Comparison of ENCODE assay signal across 25 cellular contexts in the genomic region with DNA sequence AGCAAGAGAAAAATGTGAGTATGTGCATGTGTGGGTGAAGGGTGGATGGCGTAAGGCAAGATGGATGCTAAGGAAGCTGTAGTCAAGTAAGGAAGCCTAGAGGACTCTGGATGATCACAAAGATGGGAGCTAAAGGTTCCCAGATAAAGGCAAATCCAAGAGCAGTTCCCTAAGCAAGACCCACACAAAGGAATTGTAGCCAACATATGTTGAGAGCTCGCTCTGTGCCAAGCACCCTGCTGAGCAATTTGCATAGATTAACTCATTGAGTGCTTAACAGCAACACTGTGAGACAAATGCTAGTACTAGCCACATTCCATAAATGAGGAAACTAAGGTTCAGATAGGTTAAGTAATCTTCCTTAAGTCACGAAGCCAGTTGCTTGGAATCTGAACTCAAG.
DNase-seq lines count a peak whose midpoint lies in the region; ATAC-seq, FAIRE-seq and TF ChIP-seq lines count a peak whose summit lies in the region.
"Had no signal": no experiment of that assay in that cellular context is flagged by ENCODE, and none has a peak within 500 bp of the region (broad histone marks: within the 10 kb centered on the region; RNA-seq: fewer than 3 reads in every experiment).

No MANE protein-coding gene starts in this region.

- no peak overlapping the region for H3K9ac ChIP-seq in mesendoderm (ENCODE audit: low read length)

- TF ChIP-seq CTCF in choroid plexus epithelial cell (conservative IDR thresholded peaks at IDR 0.05; ENCODE audit: low read depth, low read length): no peak

- no peak overlapping the region for H4K8ac ChIP-seq in mesendoderm (ENCODE audit: low read depth, low read length)

- H3K79me1 ChIP-seq in mesendoderm (ENCODE audit: low read length): no peaks in the 10 kb centered on the region

- DNase-seq in HTR-8/SVneo (ENCODE audit: insufficient read length, low spot score): no peak
- peak; percentile 48 for DNase-seq in NCI-H345 (lab: John Stamatoyannopoulos, UW)
- DNase-seq in choroid plexus epithelial cell (ENCODE audit: low read depth): peak; percentile 12
- DNase-seq in mesendoderm: peak; percentile 98
- DNase-seq in Ammon's horn (ENCODE audit: low spot score): no peak
- DNase-seq in hypothalamus (lab: John Stamatoyannopoulos, UW): no peak
- no peak for DNase-seq in middle frontal gyrus (ENCODE audit: extremely low spot score, low spot score)
- DNase-seq: activated CD8-positive, alpha-beta T cell treated with anti-CD3 and anti-CD28 coated beads for 36 hours; Calu3; foreskin fibroblast; heart right ventricle; islet precursor cell; NCI-H1092; NCI-H2029 treated with DMSO at 0.1 percent for 48 hours; NCI-H510A; ovary; stomach; T-helper 17 cell; thyroid gland had no signal

- no peak overlapping the region for H3K4me2 ChIP-seq in mesendoderm (ENCODE audit: low read length)

- H4K5ac ChIP-seq in mesendoderm (ENCODE audit: low read length): no peak overlapping the region

- peak overlapping the region; percentile 27 for H3K27ac ChIP-seq in mesendoderm (ENCODE audit: low read depth, low read length)
- H3K27ac ChIP-seq: coronary artery, heart right ventricle, ovary, RWPE1, skin epidermis, stomach, thyroid gland had no signal

- H2BK15ac ChIP-seq in mesendoderm (replicated peaks; ENCODE audit: low read depth): no peak overlapping the region

- H3K23ac ChIP-seq in mesendoderm (ENCODE audit: low read length): no peak overlapping the region

- no peak overlapping the region for H3K4ac ChIP-seq in mesendoderm (ENCODE audit: low read depth, low read length)

- H2BK120ac ChIP-seq in mesendoderm (ENCODE audit: low read depth, low read length): no peak overlapping the region

- WGBS in mesendoderm (ENCODE audit: extremely low coverage, insufficient coverage, low lambda C conversion rate): no CpG with 5 or more reads among the region's 3 CpGs

- no peak overlapping the region for H3K4me3 ChIP-seq in choroid plexus epithelial cell (ENCODE audit: low read depth, low read length)
- H3K4me3 ChIP-seq in mesendoderm (ENCODE audit: low read length): no peak overlapping the region
- H3K4me3 ChIP-seq: coronary artery, heart right ventricle, ovary, skin epidermis, stomach, thyroid gland had no signal

- H2BK5ac ChIP-seq in mesendoderm (ENCODE audit: low read length): peak overlapping the region; percentile 72

- H3K56ac ChIP-seq in mesendoderm (ENCODE audit: low read length): peak overlapping the region; percentile 68

- ATAC-seq in HG02571 (IDR thresholded peaks at IDR 0.05; ENCODE audit: unreplicated experiment): no peak
- ATAC-seq: activated CD8-positive, alpha-beta T cell treated with anti-CD3 and anti-CD28 coated beads for 36 hours; esophagus mucosa; heart right ventricle; natural killer cell treated with Interleukin-12 subunit alpha and Interleukin-12 subunit beta and Interleukin-15 and Interleukin-18, amount 100 ng/mL, for 72 hours; T-helper 17 cell had no signal

- peak; percentile 48 for FAIRE-seq in HTR-8/SVneo (lab: Jason Lieb, UNC)

- no peaks in the 10 kb centered on the region for H3K79me2 ChIP-seq in mesendoderm (ENCODE audit: control insufficient read depth, insufficient read depth, low read length)

- H3K36me3 ChIP-seq in mesendoderm (ENCODE audit: control insufficient read depth, insufficient read depth, low read length): no peaks in the 10 kb centered on the region
- H3K36me3 ChIP-seq: heart right ventricle, ovary, stomach, thyroid gland had no signal

- no peak overlapping the region for H2AK5ac ChIP-seq in mesendoderm (ENCODE audit: low read length)

- H3K18ac ChIP-seq in mesendoderm (ENCODE audit: low read length): peak overlapping the region; percentile 13

- no peaks in the 10 kb centered on the region for H3K27me3 ChIP-seq in mesendoderm (ENCODE audit: insufficient read depth, low read length, poor library complexity)
- H3K27me3 ChIP-seq: ovary, stomach, thyroid gland had no signal

- H3K4me1 ChIP-seq in mesendoderm (ENCODE audit: control insufficient read depth, low read depth, low read length): peaks cover 13% of the 10 kb centered on the region
- H3K4me1 ChIP-seq: heart right ventricle, stomach, thyroid gland had no signal

Comparison
In these comparisons a context has a peak if more than half of its experiments do, and no peak if none do; other contexts are left out.
1. DNase-seq: peak in NCI-H345 (single experiment), choroid plexus epithelial cell (single experiment) and mesendoderm (single experiment); none in HTR-8/SVneo (single experiment), Ammon's horn (single experiment), hypothalamus (0 of 51) and middle frontal gyrus (single experiment).